In genomic region chr3:172223870-172224269, GRCh38 we compare ENCODE assay signal across 20 cellular contexts.
A peak's percentile ranks its signal among the peaks of the same experiment; 100 is the strongest.
DNase-seq lines count a peak whose midpoint lies in the region; ATAC-seq, FAIRE-seq and TF ChIP-seq lines count a peak whose summit lies in the region.
"Had no signal": no experiment of that assay in that cellular context is flagged by ENCODE, and none has a peak within 500 bp of the region (broad histone marks: within the 10 kb centered on the region; RNA-seq: fewer than 3 reads in every experiment).

No MANE protein-coding gene starts in this region.

- H3K27ac Mint-ChIP-seq in naive thymus-derived CD4-positive, alpha-beta T cell = no peak overlapping the region

- H3K9me3 Mint-ChIP-seq in naive thymus-derived CD4-positive, alpha-beta T cell = peaks cover 0 to 2% (median 0%) of the 10 kb centered on the region in 11 donors
- H3K9me3 Mint-ChIP-seq: CD14-positive monocyte had no signal

- H3K36me3 ChIP-seq in naive thymus-derived CD4-positive, alpha-beta T cell (ENCODE audit: control insufficient read depth in 2 of 3, insufficient read depth in 3 of 3, low read length in 3 of 3) = no peaks in the 10 kb centered on the region
- H3K36me3 ChIP-seq: HAP-1 had no signal

- no peak for FAIRE-seq in A549 (lab: Jason Lieb, UNC)
- no peak for FAIRE-seq in H54 (lab: Jason Lieb, UNC)
- FAIRE-seq: HTR-8/SVneo, K562 had no signal

- no peaks in the 10 kb centered on the region for H3K27me3 ChIP-seq in naive thymus-derived CD4-positive, alpha-beta T cell (ENCODE audit: control insufficient read depth in 2 of 2, insufficient read depth in 2 of 2, low read length in 2 of 2)

- H3K4me2 ChIP-seq in A549 = peak overlapping the region; percentile 52

- H3K4me3 Mint-ChIP-seq in naive thymus-derived CD4-positive, alpha-beta T cell = no peak overlapping the region
- H3K4me3 Mint-ChIP-seq: CD14-positive monocyte had no signal

- no peak overlapping the region for H3K4me3 ChIP-seq in A549
- no peak overlapping the region for H3K4me3 ChIP-seq in naive thymus-derived CD4-positive, alpha-beta T cell (ENCODE audit: low read length)
- H3K4me3 ChIP-seq: HAP-1, K562 had no signal

- TF ChIP-seq CTCF in A549 (IDR thresholded peaks at IDR 0.05) = no peak

- POLR2A ChIA-PET in A549 (lab: Yijun Ruan, JAX) = no interaction called here
- POLR2A ChIA-PET in naive thymus-derived CD4-positive, alpha-beta T cell (lab: Charles Lee) = no interaction called here

- H3K27ac ChIP-seq in A549 = peak overlapping the region in 1 of 2 experiments; percentile 70; a peak in 3 of 6 replicates
- no peak overlapping the region for H3K27ac ChIP-seq in naive thymus-derived CD4-positive, alpha-beta T cell (ENCODE audit: low read depth, low read length)
- no peak overlapping the region for H3K27ac ChIP-seq in caudate nucleus (ENCODE audit: low read depth, low read length)

- WGBS in A549 (ENCODE audit: missing lambda C conversion rate) = 71% methylated on average over 4 of the region's 4 CpGs

- peaks cover 2 to 34% (median 13%) of the 10 kb centered on the region in 7 donors for H3K4me1 Mint-ChIP-seq in naive thymus-derived CD4-positive, alpha-beta T cell

- no peak for TF ChIP-seq RAD21 in A549 (conservative IDR thresholded peaks at IDR 0.05 in 1 of 2, IDR thresholded peaks at IDR 0.05 in 1 of 2)

- intact Hi-C loops in naive thymus-derived CD4-positive, alpha-beta T cell (cut with micrococcal nuclease) = no loop called here

- CTCF ChIA-PET in A549 (lab: Yijun Ruan, JAX) = no interaction called here
- CTCF ChIA-PET in naive thymus-derived CD4-positive, alpha-beta T cell (lab: Charles Lee) = no interaction called here

- no peak for TF ChIP-seq POLR2A in A549 (IDR thresholded peaks at IDR 0.05; ENCODE audit: low read length)
- TF ChIP-seq POLR2A in H54 (IDR thresholded peaks at IDR 0.05; ENCODE audit: low read depth, low read length) = no peak

- DNase-seq in A549 (ENCODE audit: low read depth in 1 of 2, low spot score in 1 of 2) (no peak), DMS53 treated with DMSO at 0.1 percent for 48 hours (lab: John Stamatoyannopoulos, UW; ENCODE audit: unreplicated experiment) (peak; percentile 29), NCI-H69 (lab: John Stamatoyannopoulos, UW) (peak; percentile 48), iris pigment epithelial cell (ENCODE audit: low read depth) (peak; percentile 21), caudate nucleus (lab: John Stamatoyannopoulos, UW) (no peak), H54 (ENCODE audit: insufficient read length, low spot score) (no peak), SHP77 treated with DMSO at 0.1 percent for 48 hours (lab: John Stamatoyannopoulos, UW) (no peak)
- no peak for DNase-seq in naive thymus-derived CD4-positive, alpha-beta T cell
- DNase-seq: ACHN; AML-193; DMS 273 treated with DMSO at 0.1 percent for 48 hours; MV-4-11; NCI-H446 treated with DMSO at 0.1 percent for 48 hours; NK-92 treated with Interleukin-12 subunit alpha and Interleukin-12 subunit beta, amount 100 ng/mL, for 24 hours; OCI-M1; SW 1271 had no signal

- ATAC-seq in A549 = peak in 1 of 2 experiments; percentile 48; a peak in 2 of 6 replicates
- ATAC-seq in naive thymus-derived CD4-positive, alpha-beta T cell = no peak
- ATAC-seq: K562 had no signal

- TF ChIP-seq EP300 in A549 (IDR thresholded peaks at IDR 0.05) = no peak

- peaks cover 69% of the 10 kb centered on the region for H3K4me1 ChIP-seq in A549
- H3K4me1 ChIP-seq in naive thymus-derived CD4-positive, alpha-beta T cell (ENCODE audit: control insufficient read depth in 2 of 2, insufficient read depth in 2 of 2, low read length in 2 of 2) = no peaks in the 10 kb centered on the region

- no peaks in the 10 kb centered on the region for H3K27me3 Mint-ChIP-seq in naive thymus-derived CD4-positive, alpha-beta T cell

- H3K9me3 ChIP-seq in A549 = no peaks in the 10 kb centered on the region
- no peaks in the 10 kb centered on the region for H3K9me3 ChIP-seq in naive thymus-derived CD4-positive, alpha-beta T cell (ENCODE audit: control insufficient read depth in 2 of 3, low read length in 3 of 3)
- H3K9me3 ChIP-seq: HAP-1 had no signal

- peaks cover 6 to 36% (median 20%) of the 10 kb centered on the region in 5 donors for H3K36me3 Mint-ChIP-seq in naive thymus-derived CD4-positive, alpha-beta T cell

TF ChIP-seq in A549, 52 proteins besides CTCF, POLR2A, EP300 and RAD21:
- TF ChIP-seq HDAC2 (IDR thresholded peaks at IDR 0.05) (no peak), ZSCAN20 (CRISPR knock-in tag; IDR thresholded peaks at IDR 0.05) (no peak), ATOH8 (CRISPR knock-in tag; IDR thresholded peaks at IDR 0.05; ENCODE audit: low read depth) (no peak), ZC3H11A (IDR thresholded peaks at IDR 0.05) (no peak), FOSB (CRISPR knock-in tag; IDR thresholded peaks at IDR 0.05) (no peak), MAFK (IDR thresholded peaks at IDR 0.05; ENCODE audit: partially characterized antibody) (peak; percentile 72), BHLHE40 (IDR thresholded peaks at IDR 0.05; ENCODE audit: low read depth, low read length) (no peak)
- TF ChIP-seq, protein P1, sequence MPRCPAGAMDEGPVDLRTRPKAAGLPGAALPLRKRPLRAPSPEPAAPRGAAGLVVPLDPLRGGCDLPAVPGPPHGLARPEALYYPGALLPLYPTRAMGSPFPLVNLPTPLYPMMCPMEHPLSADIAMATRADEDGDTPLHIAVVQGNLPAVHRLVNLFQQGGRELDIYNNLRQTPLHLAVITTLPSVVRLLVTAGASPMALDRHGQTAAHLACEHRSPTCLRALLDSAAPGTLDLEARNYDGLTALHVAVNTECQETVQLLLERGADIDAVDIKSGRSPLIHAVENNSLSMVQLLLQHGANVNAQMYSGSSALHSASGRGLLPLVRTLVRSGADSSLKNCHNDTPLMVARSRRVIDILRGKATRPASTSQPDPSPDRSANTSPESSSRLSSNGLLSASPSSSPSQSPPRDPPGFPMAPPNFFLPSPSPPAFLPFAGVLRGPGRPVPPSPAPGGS (IDR thresholded peaks at IDR 0.05) = no peak

Comparison
In these comparisons a context has a peak if more than half of its experiments do, and no peak if none do; other contexts are left out.
1. DNase-seq: peak in DMS53 treated with DMSO at 0.1 percent for 48 hours (single experiment), NCI-H69 (single experiment) and iris pigment epithelial cell (single experiment); none in A549 (0 of 2), naive thymus-derived CD4-positive, alpha-beta T cell (0 of 9), caudate nucleus (0 of 61), H54 (single experiment) and SHP77 treated with DMSO at 0.1 percent for 48 hours (single experiment).